In genomic region chr19:38375098-38375493, GRCh38 we compare ENCODE assay signal across 8 cellular contexts. TPM values are rescaled to one million over a fixed set of nuclear protein-coding genes. Genes with fewer than 3 reads are reported as not detected.
A peak's percentile ranks its signal among the peaks of the same experiment; 100 is the strongest.
DNase-seq lines count a peak whose midpoint lies in the region; ATAC-seq lines count a peak whose summit lies in the region.

No MANE protein-coding gene starts in this region.

- peak; percentile 4 to 8 for ATAC-seq in activated T-cell treated with anti-CD3 and anti-CD28 coated beads, Interleukin-2, amount 50 U/mL, for 4 hours
- ATAC-seq in GM19328 (IDR thresholded peaks at IDR 0.05; ENCODE audit: unreplicated experiment) (no peak), HG02870 (IDR thresholded peaks at IDR 0.05; ENCODE audit: unreplicated experiment) (no peak)

- no peaks in the 10 kb centered on the region for H3K27me3 Mint-ChIP-seq in activated T-cell treated with anti-CD3 and anti-CD28 coated beads, Interleukin-2, amount 50 U/mL, for 4 hours (ENCODE audit: low read depth)
- H3K27me3 Mint-ChIP-seq in immature natural killer cell (ENCODE audit: low read depth in 3 of 3) = peaks cover 2 to 10% (median 2%) of the 10 kb centered on the region in 3 donors

- WGBS in adipose tissue, 3 donors = 1 to 2% (median 1%) methylated on average over 18 of the region's 18 CpGs

- no peak for DNase-seq in activated T-cell treated with anti-CD3 and anti-CD28 coated beads, Interleukin-2, amount 50 U/mL, for 4 hours
- no peak for DNase-seq in activated T-cell treated with anti-CD3 and anti-CD28 coated beads, Interleukin-2, amount 50 U/mL, for 1 hour
- DNase-seq in immature natural killer cell = no peak
- DNase-seq in substantia nigra (lab: John Stamatoyannopoulos, UW) = no peak
- no peak for DNase-seq in stimulated activated CD4-positive, alpha-beta T cell treated with anti-CD3 and anti-CD28 coated beads, Interleukin-2, amount 100 ng/mL, for 24 hours

- peak overlapping the region; percentile 91 to 99 (median 98) for H3K27ac Mint-ChIP-seq in immature natural killer cell

- H3K36me3 Mint-ChIP-seq in activated T-cell treated with anti-CD3 and anti-CD28 coated beads, Interleukin-2, amount 50 U/mL, for 4 hours (ENCODE audit: insufficient read depth) = peaks cover 26% of the 10 kb centered on the region
- peaks cover 5 to 17% (median 8%) of the 10 kb centered on the region in 3 donors for H3K36me3 Mint-ChIP-seq in immature natural killer cell

- peaks cover 27% of the 10 kb centered on the region for H3K4me1 Mint-ChIP-seq in activated T-cell treated with anti-CD3 and anti-CD28 coated beads, Interleukin-2, amount 50 U/mL, for 4 hours (ENCODE audit: low read depth)
- H3K4me1 Mint-ChIP-seq in immature natural killer cell = peaks cover 30% of the 10 kb centered on the region in 2 donors

- peak overlapping the region; percentile 76 for H3K27ac ChIP-seq in adipose tissue (ENCODE audit: low read depth, low read length)
- peak overlapping the region; percentile 91 for H3K27ac ChIP-seq in substantia nigra (ENCODE audit: low read depth, low read length, poor library complexity, severe bottlenecking)

- H3K4me3 Mint-ChIP-seq in activated T-cell treated with anti-CD3 and anti-CD28 coated beads, Interleukin-2, amount 50 U/mL, for 4 hours = peak overlapping the region; percentile 100
- peak overlapping the region; percentile 97 to 100 (median 98) for H3K4me3 Mint-ChIP-seq in immature natural killer cell

- H3K9me3 Mint-ChIP-seq in activated T-cell treated with anti-CD3 and anti-CD28 coated beads, Interleukin-2, amount 50 U/mL, for 4 hours = no peaks in the 10 kb centered on the region
- H3K9me3 Mint-ChIP-seq in immature natural killer cell = no peaks in the 10 kb centered on the region

RNA-seq across cellular contexts. Expression of gene PSMD8, which starts 0.7 kb away (rescaled TPM):
- total RNA-seq in activated T-cell treated with anti-CD3 and anti-CD28 coated beads, Interleukin-2, amount 50 U/mL, for 4 hours = 100 to 1,000 TPM; 331 to 368 (median 337) TPM
- polyA plus RNA-seq in adipose tissue (100 to 1,000 TPM; 138 to 486 (median 165) TPM), immature natural killer cell (100 to 1,000 TPM; 210 to 298 (median 236) TPM)

RNA-seq across cellular contexts. Expression of gene GGN, which starts 12.7 kb away (rescaled TPM):
- under 1 TPM in 2 of 3 donors, not detected in 1; 0.11 TPM for total RNA-seq in activated T-cell treated with anti-CD3 and anti-CD28 coated beads, Interleukin-2, amount 50 U/mL, for 4 hours
- polyA plus RNA-seq in adipose tissue (under 1 TPM in 2 of 3 donors, not detected in 1; 0.21 to 0.77 TPM), immature natural killer cell (not detected)

RNA-seq across cellular contexts. Expression of gene SPRED3, which starts 13.4 kb away (rescaled TPM):
- under 1 TPM; 0.46 to 0.74 (median 0.57) TPM for total RNA-seq in activated T-cell treated with anti-CD3 and anti-CD28 coated beads, Interleukin-2, amount 50 U/mL, for 4 hours
- polyA plus RNA-seq in adipose tissue = under 1 TPM; 0.31 to 0.89 (median 0.34) TPM
- not detected for polyA plus RNA-seq in immature natural killer cell

RNA-seq across cellular contexts. Expression of gene FAM98C, which starts 27.8 kb away (rescaled TPM):
- total RNA-seq in activated T-cell treated with anti-CD3 and anti-CD28 coated beads, Interleukin-2, amount 50 U/mL, for 4 hours = 10 to 100 TPM; 22.7 to 27.5 (median 24.5) TPM
- polyA plus RNA-seq in adipose tissue = 10 to 100 TPM; 13.8 to 24.8 (median 16.9) TPM
- polyA plus RNA-seq in immature natural killer cell = 10 to 100 TPM; 15.7 to 29.9 (median 18.5) TPM

RNA-seq across cellular contexts. Expression of gene CATSPERG, which starts 39.5 kb away (rescaled TPM):
- total RNA-seq in activated T-cell treated with anti-CD3 and anti-CD28 coated beads, Interleukin-2, amount 50 U/mL, for 4 hours = 1 to 10 TPM; 2.4 to 3.1 (median 3.0) TPM
- polyA plus RNA-seq in adipose tissue (1 to 10 TPM; 1.8 to 1.9 (median 1.9) TPM), immature natural killer cell (10 to 100 TPM in 2 of 3 donors, 1 to 10 TPM in 1; 5.3 to 14.0 (median 11.6) TPM)

Comparison
In these comparisons a context has a peak if more than half of its experiments do, and no peak if none do; other contexts are left out.
1. ATAC-seq: peak in activated T-cell treated with anti-CD3 and anti-CD28 coated beads, Interleukin-2, amount 50 U/mL, for 4 hours (2 of 2); none in GM19328 (single experiment) and HG02870 (single experiment).